8 cellular contexts compared by ENCODE assay signal in genomic region chr3:182981038-182981380, GRCh38. TPM values are rescaled to one million over a fixed set of nuclear protein-coding genes. Genes with fewer than 3 reads are reported as not detected.
DNase-seq lines count a peak whose midpoint lies in the region; ATAC-seq and TF ChIP-seq lines count a peak whose summit lies in the region.

No MANE protein-coding gene starts in this region.

- POLR2A ChIA-PET in SK-N-SH (lab: Yijun Ruan, JAX): interaction anchor here (1.2 to 1.3 kb wide), 2 partner anchors 9 to 12 kb away, joined by 3 read pairs; no protein-coding TSS in a partner anchor

- TF ChIP-seq EP300 in SK-N-SH (IDR thresholded peaks at IDR 0.05; ENCODE audit: borderline replicate concordance in 1 of 2, low read depth in 1 of 2, low read length in 1 of 2): no peak

- no peaks in the 10 kb centered on the region for H3K36me3 ChIP-seq in SK-N-SH (replicated peaks in 1 of 2; ENCODE audit: control insufficient read depth in 1 of 2, insufficient read depth in 2 of 2, low read length in 1 of 2)
- H3K36me3 ChIP-seq in adipocyte (ENCODE audit: control insufficient read depth, insufficient read depth, low read length, severe bottlenecking): no peaks in the 10 kb centered on the region
- H3K36me3 ChIP-seq in kidney epithelial cell (ENCODE audit: control insufficient read depth, insufficient read depth, low read length): no peaks in the 10 kb centered on the region

- H3K9me2 ChIP-seq in SK-N-SH: no peaks in the 10 kb centered on the region

- DNase-seq in SK-N-SH: no peak
- no peak for DNase-seq in adipocyte (ENCODE audit: low read depth)
- no peak for DNase-seq in kidney epithelial cell (ENCODE audit: low read depth)
- no peak for DNase-seq in central memory CD4-positive, alpha-beta T cell
- DNase-seq in stimulated activated CD4-positive, alpha-beta T cell treated with anti-CD3 and anti-CD28 coated beads, Interleukin-2, amount 100 ng/mL, for 48 hours: no peak

- no peaks in the 10 kb centered on the region for H3K27me3 ChIP-seq in SK-N-SH (ENCODE audit: insufficient read depth)
- H3K27me3 ChIP-seq in adipocyte (replicated peaks; ENCODE audit: control insufficient read depth, insufficient read depth, low read length): no peaks in the 10 kb centered on the region
- H3K27me3 ChIP-seq in kidney epithelial cell (ENCODE audit: control insufficient read depth, insufficient read depth, low read length): no peaks in the 10 kb centered on the region

- H3K4me2 ChIP-seq in SK-N-SH: peak overlapping the region; percentile 81

- peaks cover 12% of the 10 kb centered on the region for H3F3A ChIP-seq in SK-N-SH (replicated peaks; ENCODE audit: insufficient read depth)

- H3K9me3 ChIP-seq in SK-N-SH (no peaks in the 10 kb centered on the region), adipocyte (ENCODE audit: control insufficient read depth, low read length) (no peaks in the 10 kb centered on the region)

- CTCF ChIA-PET in SK-N-SH (lab: Yijun Ruan, JAX): interaction anchor here (1.2 to 1.6 kb wide), 2 partner anchors 10 to 270 kb away, joined by 3 to 4 read pairs; no protein-coding TSS in a partner anchor

- TF ChIP-seq RAD21 in SK-N-SH (IDR thresholded peaks at IDR 0.05; ENCODE audit: low read length): no peak

- peak overlapping the region; percentile 90 for H2AFZ ChIP-seq in SK-N-SH (ENCODE audit: low read depth)

- H3K4me1 ChIP-seq in SK-N-SH (ENCODE audit: control insufficient read depth in 1 of 2, insufficient read depth in 2 of 2, low read depth in 1 of 2, low read length in 1 of 2) (peaks cover 0 to 12% of the 10 kb centered on the region in 2 experiments; a peak in 3 of 4 replicates), adipocyte (ENCODE audit: control insufficient read depth, insufficient read depth, low read length) (peaks cover 30% of the 10 kb centered on the region)

- H3K9ac ChIP-seq in SK-N-SH: peak overlapping the region; percentile 67
- H3K9ac ChIP-seq in adipocyte (ENCODE audit: low read length): peak overlapping the region; percentile 84

- 55% methylated on average over 7 of the region's 10 CpGs for WGBS in SK-N-SH (ENCODE audit: low lambda C conversion rate)

- ATAC-seq in SK-N-SH treated with all-trans-retinoic acid at 6 μM for 48 hours: no peak
- ATAC-seq in HG02678 (IDR thresholded peaks at IDR 0.05; ENCODE audit: unreplicated experiment): no peak

- H3K27ac ChIP-seq in SK-N-SH (ENCODE audit: low read depth in 2 of 2, low read length in 1 of 2) (no peak overlapping the region; a peak in 1 of 4 replicates), temporal lobe (ENCODE audit: low read depth, low read length) (peak overlapping the region; percentile 90)

- H3K79me2 ChIP-seq in SK-N-SH (ENCODE audit: insufficient read depth): peaks cover 38% of the 10 kb centered on the region

- peaks cover 23% of the 10 kb centered on the region for H4K20me1 ChIP-seq in SK-N-SH (ENCODE audit: insufficient read depth)

- H3K4me3 ChIP-seq in SK-N-SH (ENCODE audit: low read depth in 2 of 2, low read length in 1 of 2) (peak overlapping the region; percentile 64 to 77), adipocyte (ENCODE audit: low read length) (peak overlapping the region; percentile 84), kidney epithelial cell (ENCODE audit: low read depth, low read length) (peak overlapping the region; percentile 78)

- TF ChIP-seq CTCF in SK-N-SH (IDR thresholded peaks at IDR 0.05): no peak
- TF ChIP-seq CTCF in kidney epithelial cell (IDR thresholded peaks at IDR 0.05; ENCODE audit: insufficient read depth, low read length, poor library complexity, severe bottlenecking): no peak

TF ChIP-seq in SK-N-SH, 30 proteins besides CTCF, POLR2A, EP300 and RAD21:
- TF ChIP-seq REST (IDR thresholded peaks at IDR 0.05; ENCODE audit: low read depth, low read length): no peak
- TF ChIP-seq IRF3 (IDR thresholded peaks at IDR 0.05; ENCODE audit: low read depth, low read length): no peak
- TF ChIP-seq FOXJ3 (CRISPR knock-in tag; IDR thresholded peaks at IDR 0.05): no peak
- TF ChIP-seq FOSL2 (IDR thresholded peaks at IDR 0.05; ENCODE audit: borderline replicate concordance, low read depth): no peak

TF ChIP-seq in SK-N-SH treated with all-trans-retinoic acid at 6 μM for 48 hours, 23 proteins besides CTCF, POLR2A, EP300 and RAD21:
- TF ChIP-seq ZNF70 (CRISPR knock-in tag; IDR thresholded peaks at IDR 0.05) (no peak), CREB5 (CRISPR knock-in tag; IDR thresholded peaks at IDR 0.05; ENCODE audit: low read depth) (no peak), CSRNP3 (CRISPR knock-in tag; IDR thresholded peaks at IDR 0.05) (no peak), ARNTL (CRISPR knock-in tag; IDR thresholded peaks at IDR 0.05; ENCODE audit: borderline replicate concordance, low read depth) (no peak), ZFP3 (CRISPR knock-in tag; IDR thresholded peaks at IDR 0.05) (no peak), TCF4 (CRISPR knock-in tag; IDR thresholded peaks at IDR 0.05; ENCODE audit: borderline replicate concordance) (no peak), RARB (CRISPR knock-in tag; IDR thresholded peaks at IDR 0.05) (no peak), ZFP30 (CRISPR knock-in tag; IDR thresholded peaks at IDR 0.05) (no peak)

RNA-seq across cellular contexts. Expression of gene DCUN1D1, which starts 0.7 kb away (rescaled TPM):
- polyA plus RNA-seq in SK-N-SH (2012; rRNA removed): 4.5 and 6.0 TPM in 2 replicates
- polyA plus RNA-seq in SK-N-SH (2012; cell fraction: cytosol; rRNA removed): 8.1 and 12.6 TPM in 2 replicates
- polyA plus RNA-seq in SK-N-SH (2012; cell fraction: nucleus; rRNA removed): 3.7 and 9.7 TPM in 2 replicates
- total RNA-seq in kidney epithelial cell (21.9 and 26.2 TPM in 2 replicates), temporal lobe (44.7 TPM)
